In genomic region chr10:58435297-58435696, GRCh38 we compare ENCODE assay signal across 8 cellular contexts. TPM values are rescaled to one million over a fixed set of nuclear protein-coding genes. Genes with fewer than 3 reads are reported as not detected.
DNase-seq lines count a peak whose midpoint lies in the region; ATAC-seq and TF ChIP-seq lines count a peak whose summit lies in the region.

No MANE protein-coding gene starts in this region.

- H3K9me3 Mint-ChIP-seq in endodermal cell: peaks cover 4% of the 10 kb centered on the region

- no peak for TF ChIP-seq CTCF in endodermal cell (conservative IDR thresholded peaks at IDR 0.05)
- TF ChIP-seq CTCF in osteoblast (IDR thresholded peaks at IDR 0.05; ENCODE audit: extremely low read depth, low read depth, low read length): peak; percentile 25
- TF ChIP-seq CTCF in vagina (IDR thresholded peaks at IDR 0.05): no peak

- H3K4me2 ChIP-seq in osteoblast (ENCODE audit: insufficient read depth, low read length): peak overlapping the region; percentile 61

- H3K4me3 ChIP-seq in endodermal cell (ENCODE audit: low read length): no peak overlapping the region
- no peak overlapping the region for H3K4me3 ChIP-seq in osteoblast (ENCODE audit: insufficient read depth, low read length)
- no peak overlapping the region for H3K4me3 ChIP-seq in vagina

- no peaks in the 10 kb centered on the region for H3K79me2 ChIP-seq in osteoblast (ENCODE audit: insufficient read depth, low read length)

- no peak for TF ChIP-seq POLR2A in vagina (IDR thresholded peaks at IDR 0.05)

- H3K9ac ChIP-seq in endodermal cell (ENCODE audit: extremely low read depth, low read length, poor library complexity, severe bottlenecking): no peak overlapping the region

- H3K27me3 ChIP-seq in endodermal cell (ENCODE audit: control insufficient read depth, insufficient read depth, low read length, poor library complexity, severe bottlenecking): no peaks in the 10 kb centered on the region
- no peaks in the 10 kb centered on the region for H3K27me3 ChIP-seq in osteoblast (ENCODE audit: insufficient read depth, low read length)
- no peaks in the 10 kb centered on the region for H3K27me3 ChIP-seq in vagina

- H3K4me3 Mint-ChIP-seq in endodermal cell: no peak overlapping the region

- H3K27ac ChIP-seq in endodermal cell (ENCODE audit: low read depth, low read length) (no peak overlapping the region), osteoblast (ENCODE audit: low read depth, low read length) (peak overlapping the region; percentile 97), vagina (no peak overlapping the region)

- no peak for ATAC-seq in HG03039 (IDR thresholded peaks at IDR 0.05; ENCODE audit: unreplicated experiment)

- H3K27me3 Mint-ChIP-seq in endodermal cell (ENCODE audit: insufficient read depth): no peaks in the 10 kb centered on the region

- H2AFZ ChIP-seq in osteoblast (ENCODE audit: low read length): peak overlapping the region; percentile 38

- intact Hi-C loops in vagina (cut with DNase I): no loop called here

- H3K27ac Mint-ChIP-seq in endodermal cell: no peak overlapping the region

- peaks cover 8% of the 10 kb centered on the region for H3K4me1 Mint-ChIP-seq in endodermal cell

- H4K20me1 ChIP-seq in osteoblast (ENCODE audit: insufficient read depth, low read length): no peaks in the 10 kb centered on the region

- no peaks in the 10 kb centered on the region for H3K36me3 ChIP-seq in endodermal cell (ENCODE audit: control insufficient read depth, insufficient read depth, low read length)
- H3K36me3 ChIP-seq in osteoblast (ENCODE audit: insufficient read depth, low read length): no peaks in the 10 kb centered on the region
- no peaks in the 10 kb centered on the region for H3K36me3 ChIP-seq in vagina

- H3K4me1 ChIP-seq in endodermal cell (ENCODE audit: control insufficient read depth, insufficient read depth, low read length) (no peaks in the 10 kb centered on the region), osteoblast (ENCODE audit: insufficient read depth, low read length) (peaks cover 48% of the 10 kb centered on the region), vagina (peaks cover 11% of the 10 kb centered on the region)

- 71% methylated on average over 2 of the region's 2 CpGs; no CpG with 5 or more reads in 1 of the 2 experiments for WGBS in endodermal cell (ENCODE audit: insufficient coverage in 1 of 2, insufficient read length in 1 of 2), 2 experiments

- DNase-seq in ELR (ENCODE audit: low read depth) (peak; percentile 97), NCI-H69 (lab: John Stamatoyannopoulos, UW) (peak; percentile 58), endodermal cell (peak; percentile 72), osteoblast (ENCODE audit: insufficient read length, low spot score, missing footprints) (peak; percentile 65), vagina (ENCODE audit: extremely low spot score in 2 of 2) (no peak), SHP77 treated with DMSO at 0.1 percent for 48 hours (lab: John Stamatoyannopoulos, UW) (no peak), GF-D8 (lab: John Stamatoyannopoulos, UW) (no peak)

- no peaks in the 10 kb centered on the region for H3K36me3 Mint-ChIP-seq in endodermal cell (ENCODE audit: low read depth)

- H3K9me3 ChIP-seq in endodermal cell (ENCODE audit: control insufficient read depth, low read length) (no peaks in the 10 kb centered on the region), osteoblast (ENCODE audit: low read depth, low read length) (peaks cover 3% of the 10 kb centered on the region), vagina (no peaks in the 10 kb centered on the region)

RNA-seq across cellular contexts. Expression of gene TFAM, which starts 50.1 kb away (rescaled TPM):
- total RNA-seq in endodermal cell: 10 to 100 TPM; 68.6 to 72.9 TPM
- polyA plus RNA-seq in endodermal cell (2013, experiment 1 of 2): 39.5 TPM
- 43.1 TPM for polyA plus RNA-seq in endodermal cell (2013, experiment 2 of 2)
- total RNA-seq in osteoblast: 18.8 and 19.7 TPM in 2 replicates
- 13.3 TPM for total RNA-seq in vagina

Comparison
In these comparisons a context has a peak if more than half of its experiments do, and no peak if none do; other contexts are left out.
1. DNase-seq: peak in ELR (single experiment), NCI-H69 (single experiment), endodermal cell (single experiment) and osteoblast (single experiment); none in vagina (0 of 2), SHP77 treated with DMSO at 0.1 percent for 48 hours (single experiment) and GF-D8 (single experiment).